Comparison of ENCODE assay signal across 23 cellular contexts in genomic region chr15:23372284-23372683, GRCh38. TPM values are rescaled to one million over a fixed set of nuclear protein-coding genes. Genes with fewer than 3 reads are reported as not detected.
DNase-seq lines count a peak whose midpoint lies in the region; ATAC-seq, FAIRE-seq and TF ChIP-seq lines count a peak whose summit lies in the region.
"Had no signal": no experiment of that assay in that cellular context is flagged by ENCODE, and none has a peak within 500 bp of the region (broad histone marks: within the 10 kb centered on the region; RNA-seq: fewer than 3 reads in every experiment).

No MANE protein-coding gene starts in this region.

- TF ChIP-seq RAD21 in SK-N-SH (IDR thresholded peaks at IDR 0.05; ENCODE audit: low read length), result no peak

- H3K36me3 ChIP-seq in SK-N-SH (replicated peaks in 1 of 2; ENCODE audit: control insufficient read depth in 1 of 2, insufficient read depth in 2 of 2, low read length in 1 of 2), result no peaks in the 10 kb centered on the region
- H3K36me3 ChIP-seq in adipocyte (ENCODE audit: control insufficient read depth, insufficient read depth, low read length, severe bottlenecking), result no peaks in the 10 kb centered on the region
- H3K36me3 ChIP-seq: esophagus squamous epithelium, lower lobe of right lung had no signal

- DNase-seq in SK-N-SH (no peak), adipocyte (ENCODE audit: low read depth) (peak; percentile 29), right cardiac atrium (peak; percentile 33 to 71 (median 59)), C1 segment of cervical spinal cord (lab: John Stamatoyannopoulos, UW) (no peak), anterior cingulate cortex (lab: John Stamatoyannopoulos, UW) (no peak), RCC 7860 (ENCODE audit: low spot score) (no peak)
- no peak for DNase-seq in natural killer cell treated with Interleukin-12 subunit alpha and Interleukin-12 subunit beta and Interleukin-15 and Interleukin-18, amount 100 ng/mL, for 72 hours (ENCODE audit: low spot score)
- DNase-seq: activated CD8-positive, alpha-beta memory T cell treated with anti-CD3 and anti-CD28 coated beads, Interleukin-2, amount 10 ng/mL, durations not matched to agents 7 days and 5 days; activated gamma-delta T cell; DMS79 treated with DMSO at 0.1 percent for 48 hours; esophagus squamous epithelium; KBM-7; lower lobe of right lung; NCI-H187; NCI-H524; PC-9; stimulated activated CD4-positive, alpha-beta T cell treated with anti-CD3 and anti-CD28 coated beads, Interleukin-1b, Interleukin-23, amount 100 ng/mL, for 48 hours; T-helper 1 cell had no signal

- H3K9ac ChIP-seq in SK-N-SH (no peak overlapping the region), adipocyte (ENCODE audit: low read length) (no peak overlapping the region)

- H3K27ac Mint-ChIP-seq in natural killer cell treated with Interleukin-12 subunit alpha and Interleukin-12 subunit beta and Interleukin-15 and Interleukin-18, amount 100 ng/mL, for 72 hours, result no peak overlapping the region
- H3K27ac Mint-ChIP-seq: activated CD8-positive, alpha-beta memory T cell treated with anti-CD3 and anti-CD28 coated beads, Interleukin-2, amount 10 ng/mL, durations not matched to agents 7 days and 5 days; CD14-positive monocyte; nephron had no signal

- CTCF ChIA-PET in SK-N-SH (lab: Yijun Ruan, JAX), result no interaction called here

- intact Hi-C loops in right cardiac atrium (cut with DNase I), result no loop called here

- no peaks in the 10 kb centered on the region for H4K20me1 ChIP-seq in SK-N-SH (ENCODE audit: insufficient read depth)

- peak overlapping the region; percentile 46; the same call in 1 of the 2 replicates for H2AFZ ChIP-seq in SK-N-SH (ENCODE audit: low read depth)
- H2AFZ ChIP-seq: PC-9 had no signal

- no peaks in the 10 kb centered on the region for H3K4me1 ChIP-seq in SK-N-SH (ENCODE audit: control insufficient read depth in 1 of 2, insufficient read depth in 2 of 2, low read depth in 1 of 2, low read length in 1 of 2)
- H3K4me1 ChIP-seq in adipocyte (ENCODE audit: control insufficient read depth, insufficient read depth, low read length), result peaks cover 12% of the 10 kb centered on the region
- no peaks in the 10 kb centered on the region for H3K4me1 ChIP-seq in right cardiac atrium (ENCODE audit: control insufficient read depth, insufficient read depth, low read length)
- H3K4me1 ChIP-seq: esophagus squamous epithelium, lower lobe of right lung had no signal

- no peak for ATAC-seq in SK-N-SH treated with all-trans-retinoic acid at 6 μM for 48 hours
- peak; percentile 24 to 32 for ATAC-seq in right cardiac atrium
- no peak for ATAC-seq in natural killer cell treated with Interleukin-12 subunit alpha and Interleukin-12 subunit beta and Interleukin-15 and Interleukin-18, amount 100 ng/mL, for 72 hours
- ATAC-seq: activated CD8-positive, alpha-beta memory T cell treated with anti-CD3 and anti-CD28 coated beads, Interleukin-2, amount 10 ng/mL, durations not matched to agents 7 days and 5 days; lower lobe of right lung had no signal

- H3K4me1 Mint-ChIP-seq in natural killer cell treated with Interleukin-12 subunit alpha and Interleukin-12 subunit beta and Interleukin-15 and Interleukin-18, amount 100 ng/mL, for 72 hours (ENCODE audit: low read depth in 2 of 2), result no peaks in the 10 kb centered on the region
- H3K4me1 Mint-ChIP-seq: activated CD8-positive, alpha-beta memory T cell treated with anti-CD3 and anti-CD28 coated beads, Interleukin-2, amount 10 ng/mL, durations not matched to agents 7 days and 5 days; CD14-positive monocyte; nephron had no signal

- 0 out of 2 replicates have a peak overlapping the region, but pooled peaks have one; percentile 41 for H3K4me2 ChIP-seq in SK-N-SH
- H3K4me2 ChIP-seq: PC-9 had no signal

- H3K27ac ChIP-seq in SK-N-SH (ENCODE audit: low read depth in 2 of 2, low read length in 1 of 2), result no peak overlapping the region
- peak overlapping the region; percentile 30 for H3K27ac ChIP-seq in right cardiac atrium (ENCODE audit: low read length)
- H3K27ac ChIP-seq: 22Rv1, esophagus squamous epithelium, lower lobe of right lung, PC-9 had no signal

- no peak for FAIRE-seq in RCC 7860 (lab: Jason Lieb, UNC)

- no peak overlapping the region for H3K4me3 Mint-ChIP-seq in natural killer cell treated with Interleukin-12 subunit alpha and Interleukin-12 subunit beta and Interleukin-15 and Interleukin-18, amount 100 ng/mL, for 72 hours
- H3K4me3 Mint-ChIP-seq: activated CD8-positive, alpha-beta memory T cell treated with anti-CD3 and anti-CD28 coated beads, Interleukin-2, amount 10 ng/mL, durations not matched to agents 7 days and 5 days; CD14-positive monocyte; nephron had no signal

- H3K27me3 ChIP-seq in SK-N-SH (ENCODE audit: insufficient read depth) (peaks cover 5% of the 10 kb centered on the region; the same call in 1 of the 2 replicates), adipocyte (replicated peaks; ENCODE audit: control insufficient read depth, insufficient read depth, low read length) (no peaks in the 10 kb centered on the region), right cardiac atrium (ENCODE audit: control insufficient read depth, insufficient read depth) (no peaks in the 10 kb centered on the region)
- H3K27me3 ChIP-seq: esophagus squamous epithelium had no signal

- POLR2A ChIA-PET in SK-N-SH (lab: Yijun Ruan, JAX), result no interaction called here

- H3K36me3 Mint-ChIP-seq in natural killer cell treated with Interleukin-12 subunit alpha and Interleukin-12 subunit beta and Interleukin-15 and Interleukin-18, amount 100 ng/mL, for 72 hours, result no peaks in the 10 kb centered on the region
- H3K36me3 Mint-ChIP-seq: activated CD8-positive, alpha-beta memory T cell treated with anti-CD3 and anti-CD28 coated beads, Interleukin-2, amount 10 ng/mL, durations not matched to agents 7 days and 5 days; CD14-positive monocyte had no signal

- TF ChIP-seq CTCF in SK-N-SH (IDR thresholded peaks at IDR 0.05), result no peak

- no peaks in the 10 kb centered on the region for H3K9me2 ChIP-seq in SK-N-SH

- no peaks in the 10 kb centered on the region for H3K9me3 Mint-ChIP-seq in natural killer cell treated with Interleukin-12 subunit alpha and Interleukin-12 subunit beta and Interleukin-15 and Interleukin-18, amount 100 ng/mL, for 72 hours

- peaks cover 0 to 5% of the 10 kb centered on the region in 2 donors for H3K27me3 Mint-ChIP-seq in natural killer cell treated with Interleukin-12 subunit alpha and Interleukin-12 subunit beta and Interleukin-15 and Interleukin-18, amount 100 ng/mL, for 72 hours

- H3K9me3 ChIP-seq in SK-N-SH, result no peaks in the 10 kb centered on the region
- H3K9me3 ChIP-seq in adipocyte (ENCODE audit: control insufficient read depth, low read length), result no peaks in the 10 kb centered on the region
- H3K9me3 ChIP-seq in right cardiac atrium (ENCODE audit: control insufficient read depth, low read length), result no peaks in the 10 kb centered on the region
- H3K9me3 ChIP-seq: esophagus squamous epithelium, lower lobe of right lung had no signal

- no peaks in the 10 kb centered on the region for H3K79me2 ChIP-seq in SK-N-SH (ENCODE audit: insufficient read depth)

- no peaks in the 10 kb centered on the region for H3F3A ChIP-seq in SK-N-SH (replicated peaks; ENCODE audit: insufficient read depth)

- H3K4me3 ChIP-seq in SK-N-SH (ENCODE audit: low read depth in 2 of 2, low read length in 1 of 2) (no peak overlapping the region), adipocyte (ENCODE audit: low read length) (no peak overlapping the region), right cardiac atrium (ENCODE audit: low read length) (no peak overlapping the region)
- H3K4me3 ChIP-seq: esophagus squamous epithelium, lower lobe of right lung, PC-9 had no signal

- no peak for TF ChIP-seq EP300 in SK-N-SH (IDR thresholded peaks at IDR 0.05; ENCODE audit: borderline replicate concordance in 1 of 2, low read depth in 1 of 2, low read length in 1 of 2)

- 20% methylated on average over 15 of the region's 15 CpGs for WGBS in SK-N-SH (ENCODE audit: low lambda C conversion rate)
- 73% methylated on average over 15 of the region's 15 CpGs for WGBS in right cardiac atrium

TF ChIP-seq in SK-N-SH, 30 proteins besides CTCF, POLR2A, EP300 and RAD21:
- TF ChIP-seq FOSL2 (IDR thresholded peaks at IDR 0.05; ENCODE audit: borderline replicate concordance, low read depth) (0 out of 2 replicates have a peak, but pooled peaks have one; percentile 5), USF2 (IDR thresholded peaks at IDR 0.05; ENCODE audit: borderline replicate concordance, low read depth, low read length) (no peak)

TF ChIP-seq in SK-N-SH treated with all-trans-retinoic acid at 6 μM for 48 hours, 23 proteins besides CTCF, POLR2A, EP300 and RAD21 (continues in another document):
- no peak for TF ChIP-seq ZFP30 (CRISPR knock-in tag; IDR thresholded peaks at IDR 0.05)

RNA-seq across cellular contexts. Expression of gene GOLGA8S, which starts 17.7 kb away (rescaled TPM):
- polyA plus RNA-seq in SK-N-SH (2012; rRNA removed), result 0.02 TPM in 2 replicates
- 0.01 TPM in 2 replicates for polyA plus RNA-seq in SK-N-SH (2012; cell fraction: cytosol; rRNA removed)
- 0.02 and 0.12 TPM in 2 replicates for polyA plus RNA-seq in SK-N-SH (2012; cell fraction: nucleus; rRNA removed)
- under 1 TPM; 0.53 to 0.86 (median 0.78) TPM for total RNA-seq in right cardiac atrium
- 0.36 TPM for polyA plus RNA-seq in right cardiac atrium
- 1 to 10 TPM; 2.4 to 3.8 TPM for total RNA-seq in natural killer cell treated with Interleukin-12 subunit alpha and Interleukin-12 subunit beta and Interleukin-15 and Interleukin-18, amount 100 ng/mL, for 72 hours
- polyA plus RNA-seq: CD14-positive monocyte had no signal

RNA-seq across cellular contexts. Expression of gene GOLGA6L26, which starts 38.3 kb away (rescaled TPM):
- polyA plus RNA-seq in SK-N-SH (2012; rRNA removed) (not detected in 2 replicates), right cardiac atrium (not detected)
- not detected in 2 replicates for polyA plus RNA-seq in SK-N-SH (2012; cell fraction: cytosol; rRNA removed)
- polyA plus RNA-seq in SK-N-SH (2012; cell fraction: nucleus; rRNA removed), result not detected in 2 replicates
- not detected for total RNA-seq in right cardiac atrium
- total RNA-seq in natural killer cell treated with Interleukin-12 subunit alpha and Interleukin-12 subunit beta and Interleukin-15 and Interleukin-18, amount 100 ng/mL, for 72 hours, result not detected
- total RNA-seq: activated CD8-positive, alpha-beta memory T cell treated with anti-CD3 and anti-CD28 coated beads, Interleukin-2, amount 10 ng/mL, durations not matched to agents 7 days and 5 days; esophagus squamous epithelium; lower lobe of right lung; PC-9; renal cortical epithelial cell had no signal
- polyA plus RNA-seq: CD14-positive monocyte had no signal

Comparison
In these comparisons a context has a peak if more than half of its experiments do, and no peak if none do; other contexts are left out.
1. DNase-seq: peak in adipocyte (single experiment) and right cardiac atrium (3 of 3); none in SK-N-SH (single experiment), natural killer cell treated with Interleukin-12 subunit alpha and Interleukin-12 subunit beta and Interleukin-15 and Interleukin-18, amount 100 ng/mL, for 72 hours (single experiment), C1 segment of cervical spinal cord (0 of 14), anterior cingulate cortex (0 of 58) and RCC 7860 (single experiment).
2. ATAC-seq: peak in right cardiac atrium (2 of 2); none in SK-N-SH treated with all-trans-retinoic acid at 6 μM for 48 hours (single experiment) and natural killer cell treated with Interleukin-12 subunit alpha and Interleukin-12 subunit beta and Interleukin-15 and Interleukin-18, amount 100 ng/mL, for 72 hours (0 of 2).